ENCODE assay signal across 17 cellular contexts in the genomic region with DNA sequence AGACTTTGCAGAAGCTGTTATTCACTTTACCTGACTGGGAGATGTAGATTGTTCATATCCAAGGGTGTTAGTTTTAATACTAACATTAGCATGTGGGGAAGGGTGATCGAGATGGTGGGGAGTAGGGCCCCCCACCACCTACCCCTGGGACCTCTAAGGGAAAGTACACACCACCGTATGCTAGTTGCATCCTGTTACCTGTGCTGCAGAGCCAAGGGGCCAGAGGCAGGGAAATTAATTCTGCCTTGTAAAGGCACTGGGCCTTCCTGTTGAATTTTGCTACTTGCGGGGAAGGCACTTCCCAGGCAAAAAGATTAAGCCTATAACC. TPM values are rescaled to one million over a fixed set of nuclear protein-coding genes. Genes with fewer than 3 reads are reported as not detected.
DNase-seq lines count a peak whose midpoint lies in the region; ATAC-seq, FAIRE-seq and TF ChIP-seq lines count a peak whose summit lies in the region.
"Had no signal": no experiment of that assay in that cellular context is flagged by ENCODE, and none has a peak within 500 bp of the region (broad histone marks: within the 10 kb centered on the region; RNA-seq: fewer than 3 reads in every experiment).

No MANE protein-coding gene starts in this region.

- H3K27ac ChIP-seq in sigmoid colon = no peak overlapping the region
- H3K27ac ChIP-seq: prostate gland, vagina had no signal

- no peaks in the 10 kb centered on the region for H3K4me1 ChIP-seq in sigmoid colon
- H3K4me1 ChIP-seq: prostate gland, vagina had no signal

- 86 to 92% methylated on average over 3 of the region's 3 CpGs for WGBS in sigmoid colon, 2 donors

- H3K27ac Mint-ChIP-seq in chondrocyte (ENCODE audit: unreplicated experiment) = peak overlapping the region; percentile 22
- H3K27ac Mint-ChIP-seq: activated T-helper 17 cell treated with anti-CD3 and anti-CD28 coated beads, Interleukin-2, amount 50 U/mL, for 72 hours; naive B cell had no signal

- H3K4me3 Mint-ChIP-seq in chondrocyte (ENCODE audit: unreplicated experiment) = no peak overlapping the region
- H3K4me3 Mint-ChIP-seq: activated T-helper 17 cell treated with anti-CD3 and anti-CD28 coated beads, Interleukin-2, amount 50 U/mL, for 72 hours; naive B cell had no signal

- no peak for TF ChIP-seq EP300 in sigmoid colon (IDR thresholded peaks at IDR 0.05)

- intact Hi-C loops in sigmoid colon (cut with DNase I) = no loop called here

- no peaks in the 10 kb centered on the region for H3K36me3 ChIP-seq in sigmoid colon
- H3K36me3 ChIP-seq: prostate gland, vagina had no signal

- TF ChIP-seq CTCF in chondrocyte (IDR thresholded peaks at IDR 0.05) = no peak
- TF ChIP-seq CTCF in sigmoid colon (IDR thresholded peaks at IDR 0.05) = no peak

- no peaks in the 10 kb centered on the region for H3K27me3 ChIP-seq in sigmoid colon
- H3K27me3 ChIP-seq: vagina had no signal

- ATAC-seq in GM21447 (IDR thresholded peaks at IDR 0.05; ENCODE audit: unreplicated experiment) (peak; percentile 41), HG02884 (IDR thresholded peaks at IDR 0.05; ENCODE audit: unreplicated experiment) (peak; percentile 33)
- ATAC-seq: activated T-helper 17 cell treated with anti-CD3 and anti-CD28 coated beads, Interleukin-2, amount 50 U/mL, for 72 hours had no signal

- no peaks in the 10 kb centered on the region for H3K27me3 Mint-ChIP-seq in chondrocyte (ENCODE audit: low read depth)

- peaks cover 57% of the 10 kb centered on the region for H3K4me1 Mint-ChIP-seq in chondrocyte (ENCODE audit: low read depth)
- H3K4me1 Mint-ChIP-seq: activated T-helper 17 cell treated with anti-CD3 and anti-CD28 coated beads, Interleukin-2, amount 50 U/mL, for 72 hours had no signal

- no peaks in the 10 kb centered on the region for H3K9me3 ChIP-seq in sigmoid colon
- H3K9me3 ChIP-seq: prostate gland, vagina had no signal

- no peaks in the 10 kb centered on the region for H3K9me3 Mint-ChIP-seq in chondrocyte (ENCODE audit: low read depth)
- H3K9me3 Mint-ChIP-seq: activated T-helper 17 cell treated with anti-CD3 and anti-CD28 coated beads, Interleukin-2, amount 50 U/mL, for 72 hours; naive B cell had no signal

- no peak overlapping the region for H3K4me3 ChIP-seq in sigmoid colon
- H3K4me3 ChIP-seq: prostate gland, vagina had no signal

- DNase-seq in GM18507 (ENCODE audit: extremely low spot score, insufficient read length, low read depth) (no peak), chondrocyte (ENCODE audit: low spot score) (no peak), middle frontal gyrus (ENCODE audit: extremely low spot score, low spot score) (no peak), DMS 273 treated with DMSO at 0.1 percent for 48 hours (lab: John Stamatoyannopoulos, UW) (no peak), sigmoid colon (no peak), SHP77 (lab: John Stamatoyannopoulos, UW) (no peak)
- DNase-seq: cerebellar nuclear complex; naive B cell; NCI-H1930; NCI-H526 treated with DMSO at 0.1 percent for 48 hours; stimulated activated CD4-positive, alpha-beta T cell treated with anti-CD3 and anti-CD28 coated beads, Interleukin-12 subunit alpha, Interleukin-12 subunit beta, amount 100 ng/mL, for 4 hours had no signal

- no peaks in the 10 kb centered on the region for H3K36me3 Mint-ChIP-seq in chondrocyte (ENCODE audit: low read depth)
- H3K36me3 Mint-ChIP-seq: naive B cell had no signal

- no peak for TF ChIP-seq POLR2A in sigmoid colon (IDR thresholded peaks at IDR 0.05)

- FAIRE-seq in GM18507 (lab: Jason Lieb, UNC) = peak; percentile 33
- FAIRE-seq: endometrium had no signal

RNA-seq across cellular contexts. Expression of a gene that starts 9.0 kb away (rescaled TPM):
- total RNA-seq in chondrocyte (44.6 to 151 TPM (median 46.6 TPM) in 3 replicates), sigmoid colon (1 to 10 TPM; 1.5 to 6.9 (median 3.3) TPM)
- 10 to 100 TPM in 1 of 3 donors, 1 to 10 TPM in 2; 1.4 to 16.4 (median 1.8) TPM for polyA plus RNA-seq in sigmoid colon
